29 cellular contexts compared by ENCODE assay signal in genomic region chr17:49545811-49546545, GRCh38. TPM values are rescaled to one million over a fixed set of nuclear protein-coding genes. Genes with fewer than 3 reads are reported as not detected.
DNase-seq lines count a peak whose midpoint lies in the region; ATAC-seq and TF ChIP-seq lines count a peak whose summit lies in the region.
"Had no signal": no experiment of that assay in that cellular context is flagged by ENCODE, and none has a peak within 500 bp of the region (broad histone marks: within the 10 kb centered on the region; RNA-seq: fewer than 3 reads in every experiment).

No MANE protein-coding gene starts in this region.

- POLR2A ChIA-PET in GM10248 (lab: Yijun Ruan, JAX): no interaction called here

- H3K9ac ChIP-seq in H9 (ENCODE audit: extremely low read depth, insufficient read length, low read length): no peak overlapping the region
- H3K9ac ChIP-seq: BLaER1 treated with 17β-estradiol and CSF1 and Interleukin-3, amounts not matched to agents 10 nM and 100 nM; KMS-11 had no signal

- no peak overlapping the region for H4K5ac ChIP-seq in H9 (ENCODE audit: insufficient read length, low read depth, low read length)

- H3K27me3 Mint-ChIP-seq in H9 (ENCODE audit: low read depth): peaks cover 9% of the 10 kb centered on the region

- no peak overlapping the region for H3K4me3 ChIP-seq in osteoblast (ENCODE audit: insufficient read depth, low read length)
- H3K4me3 ChIP-seq: BLaER1 treated with 17β-estradiol and CSF1 and Interleukin-3, amounts not matched to agents 10 nM and 100 nM; left ventricle myocardium inferior; prostate gland; transverse colon had no signal

- H3K27me3 ChIP-seq in H9 (ENCODE audit: insufficient read depth, low read length) (no peaks in the 10 kb centered on the region), osteoblast (ENCODE audit: insufficient read depth, low read length) (peaks cover 27% of the 10 kb centered on the region)
- H3K27me3 ChIP-seq: transverse colon had no signal

- H3K79me2 ChIP-seq in H9 (ENCODE audit: insufficient read depth, low read length) (no peaks in the 10 kb centered on the region), osteoblast (ENCODE audit: insufficient read depth, low read length) (no peaks in the 10 kb centered on the region)

- H4K20me1 ChIP-seq in H9 (ENCODE audit: control insufficient read depth, insufficient read depth, insufficient read length) (no peaks in the 10 kb centered on the region), osteoblast (ENCODE audit: insufficient read depth, low read length) (no peaks in the 10 kb centered on the region)
- H4K20me1 ChIP-seq: BLaER1 treated with 17β-estradiol and CSF1 and Interleukin-3, amounts not matched to agents 10 nM and 100 nM had no signal

- ATAC-seq in GM21723 (IDR thresholded peaks at IDR 0.05; ENCODE audit: unreplicated experiment): no peak
- no peak for ATAC-seq in GM21786 (IDR thresholded peaks at IDR 0.05; ENCODE audit: unreplicated experiment)
- ATAC-seq: effector memory CD8-positive, alpha-beta T cell; sciatic nerve had no signal

- H3K9me3 Mint-ChIP-seq in H9: no peaks in the 10 kb centered on the region

- H3K18ac ChIP-seq in H9 (ENCODE audit: insufficient read length, low read depth, low read length): no peak overlapping the region

- H2AFZ ChIP-seq in H9 (ENCODE audit: low read length) (no peak overlapping the region), osteoblast (ENCODE audit: low read length) (no peak overlapping the region)

- H3K27ac Mint-ChIP-seq in H9: no peak overlapping the region
- H3K27ac Mint-ChIP-seq: activated CD4-positive, alpha-beta memory T cell treated with anti-CD3 and anti-CD28 coated beads, Interleukin-2, amount 10 ng/mL, durations not matched to agents 7 days and 5 days; effector memory CD8-positive, alpha-beta T cell had no signal

- H2BK12ac ChIP-seq in H9 (ENCODE audit: insufficient read length, low read depth, low read length): no peak overlapping the region

- peaks cover 0 to 5% (median 3%) of the 10 kb centered on the region in 3 experiments; a peak in 3 of 7 replicates for H3K36me3 Mint-ChIP-seq in H9 (ENCODE audit: insufficient read depth in 1 of 3, low read depth in 3 of 3)

- DNase-seq in GM10248 (ENCODE audit: extremely low spot score) (peak; percentile 12), H9 (peak; percentile 45), iPS-NIHi7 (ENCODE audit: extremely low spot score) (peak; percentile 41), osteoblast (ENCODE audit: insufficient read length, low spot score, missing footprints) (peak; percentile 81), SIG-M5 (lab: John Stamatoyannopoulos, UW) (no peak)
- DNase-seq: activated CD4-positive, alpha-beta memory T cell treated with anti-CD3 and anti-CD28 coated beads, Interleukin-2, amount 10 ng/mL, durations not matched to agents 7 days and 5 days; activated CD4-positive, alpha-beta T cell treated with anti-CD3 and anti-CD28 coated beads for 1 hour; activated CD8-positive, alpha-beta memory T cell treated with anti-CD3 and anti-CD28 coated beads, Interleukin-2, amount 50 U/mL, for 4 hours; activated naive CD4-positive, alpha-beta T cell treated with anti-CD3 and anti-CD28 coated beads for 36 hours; effector memory CD8-positive, alpha-beta T cell; erythroblast; GOT3; left ventricle myocardium inferior; mesenchymal stem cell; MM.1S; NCI-H2029; NCI-H2227 treated with DMSO at 0.1 percent for 48 hours; NCI-H69; stimulated activated CD4-positive, alpha-beta T cell treated with anti-CD3 and anti-CD28 coated beads, Interleukin-4, amount 100 ng/mL, for 1 hour; transverse colon had no signal

- H3K27ac ChIP-seq in H9 (ENCODE audit: insufficient read length, low read depth, low read length) (no peak overlapping the region), osteoblast (ENCODE audit: low read depth, low read length) (no peak overlapping the region)
- H3K27ac ChIP-seq: BLaER1 treated with 17β-estradiol and CSF1 and Interleukin-3, amounts not matched to agents 10 nM and 100 nM; KMS-11; left ventricle myocardium inferior; prostate gland; transverse colon had no signal

- no CpG with 5 or more reads among the region's 15 CpGs for WGBS in H9 (ENCODE audit: extremely low coverage, insufficient read length, low lambda C conversion rate)

- no peak overlapping the region for H3K4me2 ChIP-seq in H9 (ENCODE audit: insufficient read depth, insufficient read length, low read length)
- no peak overlapping the region for H3K4me2 ChIP-seq in osteoblast (ENCODE audit: insufficient read depth, low read length)
- H3K4me2 ChIP-seq: BLaER1 treated with 17β-estradiol and CSF1 and Interleukin-3, amounts not matched to agents 10 nM and 100 nM; KMS-11 had no signal

- TF ChIP-seq CTCF in GM10248 (IDR thresholded peaks at IDR 0.05; ENCODE audit: control extremely low read depth, extremely low read depth, low read depth, missing control alignments): no peak
- TF ChIP-seq CTCF in H9 (conservative IDR thresholded peaks at IDR 0.05): no peak
- no peak for TF ChIP-seq CTCF in osteoblast (IDR thresholded peaks at IDR 0.05; ENCODE audit: extremely low read depth, low read depth, low read length)

- H2BK120ac ChIP-seq in H9 (ENCODE audit: low read depth, low read length, poor library complexity, severe bottlenecking): no peak overlapping the region

- no peaks in the 10 kb centered on the region for H3K4me1 ChIP-seq in H9 (ENCODE audit: insufficient read depth, low read length)
- H3K4me1 ChIP-seq in osteoblast (ENCODE audit: insufficient read depth, low read length): no peaks in the 10 kb centered on the region
- H3K4me1 ChIP-seq: left ventricle myocardium inferior, transverse colon had no signal

- H2BK20ac ChIP-seq in H9 (ENCODE audit: low read depth, low read length, poor library complexity, severe bottlenecking): no peak overlapping the region

- CTCF ChIA-PET in GM10248 (lab: Yijun Ruan, JAX): interaction anchor here (1.1 to 5.5 kb wide), 5 partner anchors 10 to 113 kb away, joined by 3 to 40 read pairs (median 4); no protein-coding TSS in a partner anchor

- H3K56ac ChIP-seq in H9 (ENCODE audit: insufficient read length, low read depth, low read length): no peak overlapping the region

- H3K9me3 ChIP-seq in H9 (ENCODE audit: control insufficient read depth, low read depth, low read length): no peaks in the 10 kb centered on the region
- no peaks in the 10 kb centered on the region for H3K9me3 ChIP-seq in osteoblast (ENCODE audit: low read depth, low read length)
- H3K9me3 ChIP-seq: prostate gland, transverse colon had no signal

- H3K23ac ChIP-seq in H9 (ENCODE audit: insufficient read length, low read depth, low read length): no peak overlapping the region

- no peak overlapping the region for H2BK5ac ChIP-seq in H9 (ENCODE audit: insufficient read length, low read length)

- H3T11ph ChIP-seq in H9 (ENCODE audit: low read length): no peak overlapping the region

- H2AK5ac ChIP-seq in H9 (ENCODE audit: insufficient read length, low read length): no peak overlapping the region

- H3K14ac ChIP-seq in H9 (ENCODE audit: insufficient read depth, low read length): no peak overlapping the region

- no peaks in the 10 kb centered on the region for H3K79me1 ChIP-seq in H9 (ENCODE audit: insufficient read depth, low read depth, low read length, poor library complexity, severe bottlenecking)

- H3K4me1 Mint-ChIP-seq in H9: peaks cover 45 to 56% of the 10 kb centered on the region in 2 experiments
- H3K4me1 Mint-ChIP-seq: activated CD4-positive, alpha-beta memory T cell treated with anti-CD3 and anti-CD28 coated beads, Interleukin-2, amount 10 ng/mL, durations not matched to agents 7 days and 5 days; central memory CD8-positive, alpha-beta T cell had no signal

- no peak overlapping the region for H3K4ac ChIP-seq in H9 (ENCODE audit: low read depth, low read length)

- H2BK15ac ChIP-seq in H9 (ENCODE audit: low read depth, low read length): no peak overlapping the region

- H3K36me3 ChIP-seq in osteoblast (ENCODE audit: insufficient read depth, low read length): no peaks in the 10 kb centered on the region
- H3K36me3 ChIP-seq: BLaER1 treated with 17β-estradiol and CSF1 and Interleukin-3, amounts not matched to agents 10 nM and 100 nM; left ventricle myocardium inferior; prostate gland; transverse colon had no signal

- H4K91ac ChIP-seq in H9 (ENCODE audit: insufficient read length, low read depth, low read length): no peak overlapping the region

- no peak overlapping the region for H3K4me3 Mint-ChIP-seq in H9
- H3K4me3 Mint-ChIP-seq: activated CD4-positive, alpha-beta memory T cell treated with anti-CD3 and anti-CD28 coated beads, Interleukin-2, amount 10 ng/mL, durations not matched to agents 7 days and 5 days; activated naive CD4-positive, alpha-beta T cell treated with anti-CD3 and anti-CD28 coated beads for 36 hours; central memory CD8-positive, alpha-beta T cell; effector memory CD8-positive, alpha-beta T cell had no signal

- no peak overlapping the region for H4K8ac ChIP-seq in H9 (replicated peaks; ENCODE audit: insufficient read length, low read depth, low read length)

- no peaks in the 10 kb centered on the region for H3K23me2 ChIP-seq in H9 (ENCODE audit: insufficient read length, low read depth, low read length, poor library complexity, severe bottlenecking)

RNA-seq across cellular contexts. Expression of gene NXPH3, which starts 29.7 kb away (rescaled TPM):
- total RNA-seq in H9 (2021) (1.3 and 1.7 TPM in 2 replicates), osteoblast (1.8 and 3.3 TPM in 2 replicates)
- total RNA-seq: activated CD4-positive, alpha-beta memory T cell treated with anti-CD3 and anti-CD28 coated beads, Interleukin-2, amount 10 ng/mL, durations not matched to agents 7 days and 5 days; RPMI7951; T-helper 2 cell treated with Interferon-gamma antibody and Interleukin-4, amounts not matched to agents 100 ng/mL and 5 ng/mL, for 36 hours had no signal

RNA-seq across cellular contexts. Expression of gene NGFR, which starts 50.9 kb away (rescaled TPM):
- total RNA-seq in H9 (2021) (9.6 and 10.9 TPM in 2 replicates), osteoblast (under 0.01 and 0.29 TPM in 2 replicates)
